Comparison of ENCODE assay signal across 14 cellular contexts in the genomic region with DNA sequence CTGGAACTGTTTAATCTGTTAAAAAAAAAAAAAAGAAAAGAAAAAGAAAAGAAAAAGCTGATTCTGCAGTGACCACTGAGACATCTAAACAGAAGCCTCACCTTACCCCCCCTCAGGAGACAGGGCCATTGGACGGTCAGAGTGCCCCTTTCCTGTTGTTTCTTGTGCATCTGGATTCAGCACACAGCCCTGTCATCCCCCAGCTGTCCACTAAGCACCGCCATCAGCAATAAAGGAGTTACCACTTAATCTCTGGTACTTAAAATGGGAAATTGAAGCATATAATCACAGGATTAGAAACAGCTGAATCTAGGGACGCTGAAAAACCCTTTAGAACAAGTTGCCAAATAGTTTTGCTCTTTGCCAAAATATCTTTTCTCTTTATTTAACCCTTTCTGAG.
A peak's percentile ranks its signal among the peaks of the same experiment; 100 is the strongest.
DNase-seq lines count a peak whose midpoint lies in the region; ATAC-seq, FAIRE-seq and TF ChIP-seq lines count a peak whose summit lies in the region.
"Had no signal": no experiment of that assay in that cellular context is flagged by ENCODE, and none has a peak within 500 bp of the region (broad histone marks: within the 10 kb centered on the region; RNA-seq: fewer than 3 reads in every experiment).

No MANE protein-coding gene starts in this region.

- H3K27ac ChIP-seq in K562 (ENCODE audit: extremely low read depth, low read depth, low read length) = no peak overlapping the region
- H3K27ac ChIP-seq: esophagus squamous epithelium had no signal

- DNase-seq in DMS 273 (lab: John Stamatoyannopoulos, UW; ENCODE audit: unreplicated experiment) (peak; percentile 44), DMS 273 treated with DMSO at 0.1 percent for 48 hours (lab: John Stamatoyannopoulos, UW) (no peak), NB4 (ENCODE audit: low read depth) (peak; percentile 22), K562 (ENCODE audit: extremely low read depth in 1 of 4, low spot score in 3 of 4) (peak; percentile 26 to 46 (median 40)), lung microvascular endothelial cell (ENCODE audit: low read depth in 2 of 2) (peak; percentile 23 to 55), SKM-1 treated with dmso at 0.1 percent for 144 hours (lab: John Stamatoyannopoulos, UW; ENCODE audit: unreplicated experiment) (no peak), H4 (ENCODE audit: low spot score) (no peak)
- DNase-seq: activated gamma-delta T cell treated with Interleukin-2 at 50 U/mL for 16 hours, esophagus squamous epithelium, KG1, natural killer cell, T-helper 1 cell had no signal

- TF ChIP-seq CTCF in NB4 (IDR thresholded peaks at IDR 0.05; ENCODE audit: low read depth, low read length) = peak; percentile 19
- TF ChIP-seq CTCF in K562 (IDR thresholded peaks at IDR 0.05 in 2 of 3, conservative IDR thresholded peaks at IDR 0.05 in 1 of 3; ENCODE audit: insufficient read depth in 2 of 3, low read depth in 1 of 3, low read length in 3 of 3) = peak; percentile 11 to 40 (median 40); a peak in 3 of 6 replicates

- H3K9me3 ChIP-seq in K562 (replicated peaks; ENCODE audit: control insufficient read depth, insufficient read depth, low read depth, low read length) = no peaks in the 10 kb centered on the region
- H3K9me3 ChIP-seq: esophagus squamous epithelium had no signal

- H3K4me3 ChIP-seq in NB4 (ENCODE audit: low read depth, low read length) = no peak overlapping the region
- no peak overlapping the region for H3K4me3 ChIP-seq in K562
- H3K4me3 ChIP-seq: esophagus squamous epithelium had no signal

- H3K4me2 ChIP-seq in K562 (ENCODE audit: insufficient read depth, low read length) = no peak overlapping the region

- TF ChIP-seq EP300 in K562 (IDR thresholded peaks at IDR 0.05; ENCODE audit: low read length) = no peak

- H3K79me2 ChIP-seq in K562 (ENCODE audit: control insufficient read depth, insufficient read depth, low read length) = no peaks in the 10 kb centered on the region

- H3K27me3 ChIP-seq in K562 (ENCODE audit: control insufficient read depth in 2 of 2, insufficient read depth in 2 of 2, low read length in 2 of 2) = no peaks in the 10 kb centered on the region

- peak; percentile 51 for FAIRE-seq in K562 (lab: Jason Lieb, UNC)
- FAIRE-seq: A204.1 had no signal

- TF ChIP-seq RAD21 in K562 (CRISPR knock-in tag; conservative IDR thresholded peaks at IDR 0.05 in 1 of 2, IDR thresholded peaks at IDR 0.05 in 1 of 2) = peak; percentile 11 to 40; a peak in 1 of 4 replicates

- TF ChIP-seq POLR2A in NB4 (IDR thresholded peaks at IDR 0.05; ENCODE audit: extremely low read depth, insufficient read length) (no peak), K562 (conservative IDR thresholded peaks at IDR 0.05) (no peak)

- H4K20me1 ChIP-seq in K562 (replicated peaks; ENCODE audit: control insufficient read depth, insufficient read depth, low read length) = no peaks in the 10 kb centered on the region

- no peak overlapping the region for H3K9ac ChIP-seq in K562 (ENCODE audit: insufficient read depth in 1 of 2, low read depth in 2 of 2, low read length in 2 of 2)

- BruUV-seq in K562 (replicated peaks; lab: Mats Ljungman, UMichigan) = no TSS peak

- no peaks in the 10 kb centered on the region for H3K9me1 ChIP-seq in K562 (ENCODE audit: control insufficient read depth, insufficient read depth, low read length)

- WGBS in K562 (ENCODE audit: insufficient coverage, low coverage, missing lambda C conversion rate) = 23% methylated on average over 3 of the region's 3 CpGs

- no peak overlapping the region for H2AFZ ChIP-seq in K562 (ENCODE audit: low read depth, low read length)

- no peaks in the 10 kb centered on the region for H3K36me3 ChIP-seq in K562 (ENCODE audit: control insufficient read depth, insufficient read depth, low read length)
- H3K36me3 ChIP-seq: esophagus squamous epithelium had no signal

- POLR2A ChIA-PET in K562 (lab: Yijun Ruan, JAX) = interaction anchor here (1.2 to 1.8 kb wide), 2 partner anchors 8 to 10 kb away, joined by 4 to 8 read pairs; no protein-coding TSS in a partner anchor

- ATAC-seq in K562 (peak; percentile 87), HG03342 (IDR thresholded peaks at IDR 0.05; ENCODE audit: unreplicated experiment) (no peak)
- ATAC-seq: natural killer cell had no signal

- peaks cover 0 to 14% of the 10 kb centered on the region in 2 experiments; a peak in 3 of 5 replicates for H3K4me1 ChIP-seq in K562 (replicated peaks in 1 of 2; ENCODE audit: control insufficient read depth in 2 of 2, insufficient read depth in 2 of 2, low read length in 2 of 2)
- H3K4me1 ChIP-seq: esophagus squamous epithelium had no signal

- intact Hi-C loops in K562 (cut with micrococcal nuclease) = loop anchor here (10.0 kb wide), 1 partner anchor 46 kb away; no protein-coding TSS in a partner anchor

- CTCF ChIA-PET in K562 (lab: Yijun Ruan, JAX; ENCODE audit: low intra/inter-chr PET ratio) = no interaction called here

- in situ Hi-C loops in K562 (cut with MboI) = no loop called here

TF ChIP-seq in K562, 482 proteins besides CTCF, POLR2A, EP300 and RAD21:
- TF ChIP-seq ZNF316 (IDR thresholded peaks at IDR 0.05) (peak; percentile 39; the same call in 1 of the 2 replicates), NR2F6 (CRISPR knock-in tag; IDR thresholded peaks at IDR 0.05) (no peak), RBM39 (optimal IDR thresholded peaks at IDR 0.05; ENCODE audit: low read depth, low read length) (no peak)

Comparison
In these comparisons a context has a peak if more than half of its experiments do, and no peak if none do; other contexts are left out.
1. DNase-seq: peak in DMS 273 (single experiment), NB4 (single experiment), K562 (4 of 4) and lung microvascular endothelial cell (2 of 2); none in DMS 273 treated with DMSO at 0.1 percent for 48 hours (single experiment), SKM-1 treated with dmso at 0.1 percent for 144 hours (single experiment) and H4 (single experiment).